In the genomic region with DNA sequence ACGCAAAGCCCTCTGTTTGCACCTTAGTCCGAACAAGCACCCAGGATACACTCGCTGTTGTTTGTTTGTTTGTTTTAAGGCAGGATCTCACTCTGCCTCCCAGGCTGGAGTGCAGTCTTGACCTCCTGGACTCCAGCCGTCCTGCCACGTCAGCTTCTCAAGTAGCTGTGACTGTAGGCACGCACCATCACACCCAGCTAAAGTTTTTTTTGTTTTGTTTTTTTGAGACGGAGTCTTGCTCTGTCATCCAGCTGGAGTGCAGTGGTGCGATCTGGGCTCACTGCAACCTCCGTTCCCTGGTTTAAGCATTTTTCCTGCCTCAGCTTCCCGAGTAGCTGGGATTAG, we compare ENCODE assay signal across 9 cellular contexts.
DNase-seq lines count a peak whose midpoint lies in the region; ATAC-seq, FAIRE-seq and TF ChIP-seq lines count a peak whose summit lies in the region.
"Had no signal": no experiment of that assay in that cellular context is flagged by ENCODE, and none has a peak within 500 bp of the region (broad histone marks: within the 10 kb centered on the region; RNA-seq: fewer than 3 reads in every experiment).

No MANE protein-coding gene starts in this region.

- DNase-seq in H9 (no peak), brain microvascular endothelial cell (peak; percentile 95), immature natural killer cell (no peak), stomach (peak; percentile 55), mesenteric fat pad (ENCODE audit: low spot score) (no peak), KBM-7 (no peak), D721Med (ENCODE audit: insufficient read length, low spot score) (no peak)

- FAIRE-seq in D721Med (lab: Jason Lieb, UNC), result no peak

- no peak overlapping the region for H4K5ac ChIP-seq in H9 (ENCODE audit: insufficient read length, low read depth, low read length)

- WGBS in H9 (ENCODE audit: extremely low coverage, insufficient read length, low lambda C conversion rate), result no CpG with 5 or more reads among the region's 10 CpGs
- WGBS in stomach, 5 donors, result 55 to 78% (median 75%) methylated on average over 10 of the region's 10 CpGs

- in situ Hi-C loops in brain microvascular endothelial cell (cut with HindIII; ENCODE audit: low pct_ligation_motif_present, low sequenced_read_pairs), result no loop called here
- in situ Hi-C loops in KBM-7 (cut with MboI; ENCODE audit: low pct_unique_long_range_greater_than_20kb, low sequenced_read_pairs), result no loop called here

- H3K4ac ChIP-seq in H9 (ENCODE audit: low read depth, low read length), result no peak overlapping the region

- no peak for TF ChIP-seq CTCF in H9 (conservative IDR thresholded peaks at IDR 0.05)
- TF ChIP-seq CTCF in brain microvascular endothelial cell (IDR thresholded peaks at IDR 0.05; ENCODE audit: low read depth, low read length, missing control alignments), result no peak
- TF ChIP-seq CTCF in stomach (IDR thresholded peaks at IDR 0.05), result no peak
- TF ChIP-seq CTCF in D721Med (IDR thresholded peaks at IDR 0.05; ENCODE audit: insufficient read depth, missing control alignments), result no peak

- no peak overlapping the region for H3K18ac ChIP-seq in H9 (ENCODE audit: insufficient read length, low read depth, low read length)

- no peak overlapping the region for H2BK15ac ChIP-seq in H9 (ENCODE audit: low read depth, low read length)

- peaks cover 9% of the 10 kb centered on the region for H3K79me1 ChIP-seq in H9 (ENCODE audit: insufficient read depth, low read depth, low read length, poor library complexity, severe bottlenecking)

- H3K9ac ChIP-seq in H9 (ENCODE audit: extremely low read depth, insufficient read length, low read length), result no peak overlapping the region

- no peak for ATAC-seq in GM18873 (IDR thresholded peaks at IDR 0.05; ENCODE audit: low FRiP score, unreplicated experiment)
- ATAC-seq: activated T-helper 17 cell treated with anti-CD3 and anti-CD28 coated beads, Interleukin-2, amount 50 U/mL, for 72 hours had no signal

- H3K4me1 ChIP-seq in H9 (ENCODE audit: insufficient read depth, low read length) (peaks cover 2% of the 10 kb centered on the region), stomach (peaks cover 23 to 76% (median 45%) of the 10 kb centered on the region in 4 donors)

- H3K23me2 ChIP-seq in H9 (ENCODE audit: insufficient read length, low read depth, low read length, poor library complexity, severe bottlenecking), result no peaks in the 10 kb centered on the region

- no peak overlapping the region for H3K4me3 ChIP-seq in brain microvascular endothelial cell (ENCODE audit: low read depth, low read length)
- H3K4me3 ChIP-seq in stomach, result no peak overlapping the region

- H2AK5ac ChIP-seq in H9 (ENCODE audit: insufficient read length, low read length), result no peak overlapping the region

- H3K27me3 Mint-ChIP-seq in H9 (ENCODE audit: low read depth) (no peaks in the 10 kb centered on the region), immature natural killer cell (ENCODE audit: low read depth in 3 of 3) (peaks cover 0 to 3% (median 0%) of the 10 kb centered on the region in 3 donors)

- H2BK20ac ChIP-seq in H9 (ENCODE audit: low read depth, low read length, poor library complexity, severe bottlenecking), result no peak overlapping the region

- no peak overlapping the region for H2BK12ac ChIP-seq in H9 (ENCODE audit: insufficient read length, low read depth, low read length)

- no peak overlapping the region for H3K23ac ChIP-seq in H9 (ENCODE audit: insufficient read length, low read depth, low read length)

- no peak for TF ChIP-seq POLR2A in stomach (IDR thresholded peaks at IDR 0.05)

- intact Hi-C loops in stomach (cut with DNase I; ENCODE audit: low total_unique reads), result no loop called here

- no peak overlapping the region for H2AFZ ChIP-seq in H9 (ENCODE audit: low read length)

- H3K79me2 ChIP-seq in H9 (ENCODE audit: insufficient read depth, low read length), result peaks cover 67% of the 10 kb centered on the region; the same call in 1 of the 2 replicates

- H3K27ac ChIP-seq in H9 (ENCODE audit: insufficient read length, low read depth, low read length) (no peak overlapping the region), brain microvascular endothelial cell (peak overlapping the region; percentile 98), stomach (peak overlapping the region; percentile 34 to 82 (median 79))

- H3K36me3 ChIP-seq in brain microvascular endothelial cell (replicated peaks), result peaks cover 7% of the 10 kb centered on the region
- H3K36me3 ChIP-seq in stomach, result peaks cover 7 to 37% (median 24%) of the 10 kb centered on the region in 4 donors

- H2BK120ac ChIP-seq in H9 (ENCODE audit: low read depth, low read length, poor library complexity, severe bottlenecking), result no peak overlapping the region

- H3K9me3 Mint-ChIP-seq in H9 (no peaks in the 10 kb centered on the region), immature natural killer cell (no peaks in the 10 kb centered on the region)
- H3K9me3 Mint-ChIP-seq: activated T-helper 17 cell treated with anti-CD3 and anti-CD28 coated beads, Interleukin-2, amount 50 U/mL, for 72 hours had no signal

- H2BK5ac ChIP-seq in H9 (ENCODE audit: insufficient read length, low read length), result no peak overlapping the region

- no peak for TF ChIP-seq EP300 in stomach (IDR thresholded peaks at IDR 0.05)

- H3T11ph ChIP-seq in H9 (ENCODE audit: low read length), result no peak overlapping the region

- H3K36me3 Mint-ChIP-seq in H9 (ENCODE audit: insufficient read depth in 1 of 3, low read depth in 3 of 3) (peaks cover 42 to 79% (median 69%) of the 10 kb centered on the region in 3 experiments), immature natural killer cell (peaks cover 0 to 8% (median 0%) of the 10 kb centered on the region in 3 donors)

- H4K91ac ChIP-seq in H9 (ENCODE audit: insufficient read length, low read depth, low read length), result no peak overlapping the region

- no peak overlapping the region for H3K4me2 ChIP-seq in H9 (ENCODE audit: insufficient read depth, insufficient read length, low read length)

- H3K4me3 Mint-ChIP-seq in H9, result no peak overlapping the region
- H3K4me3 Mint-ChIP-seq in immature natural killer cell, result no peak overlapping the region
- H3K4me3 Mint-ChIP-seq: activated T-helper 17 cell treated with anti-CD3 and anti-CD28 coated beads, Interleukin-2, amount 50 U/mL, for 72 hours had no signal

- no peak overlapping the region for H4K8ac ChIP-seq in H9 (replicated peaks; ENCODE audit: insufficient read length, low read depth, low read length)

- H3K4me1 Mint-ChIP-seq in H9 (peaks cover 57 to 70% of the 10 kb centered on the region in 2 experiments), immature natural killer cell (peaks cover 71 to 93% of the 10 kb centered on the region in 2 donors)
- H3K4me1 Mint-ChIP-seq: activated T-helper 17 cell treated with anti-CD3 and anti-CD28 coated beads, Interleukin-2, amount 50 U/mL, for 72 hours had no signal

- peaks cover 4% of the 10 kb centered on the region for H4K20me1 ChIP-seq in H9 (ENCODE audit: control insufficient read depth, insufficient read depth, insufficient read length)

- H3K9me3 ChIP-seq in H9 (ENCODE audit: control insufficient read depth, low read depth, low read length) (no peaks in the 10 kb centered on the region), stomach (no peaks in the 10 kb centered on the region)

- H3K27me3 ChIP-seq in H9 (ENCODE audit: insufficient read depth, low read length) (no peaks in the 10 kb centered on the region), brain microvascular endothelial cell (replicated peaks) (no peaks in the 10 kb centered on the region), stomach (no peaks in the 10 kb centered on the region)

- no peak overlapping the region for H3K14ac ChIP-seq in H9 (ENCODE audit: insufficient read depth, low read length)

- H3K56ac ChIP-seq in H9 (ENCODE audit: insufficient read length, low read depth, low read length), result no peak overlapping the region

- peak overlapping the region; percentile 43 to 97 (median 76); a peak in 5 of 7 replicates for H3K27ac Mint-ChIP-seq in H9
- H3K27ac Mint-ChIP-seq in immature natural killer cell, result peak overlapping the region in 4 of 6 donors; percentile 19 to 56 (median 24)
- H3K27ac Mint-ChIP-seq: activated T-helper 17 cell treated with anti-CD3 and anti-CD28 coated beads, Interleukin-2, amount 50 U/mL, for 72 hours had no signal

Comparison
In these comparisons a context has a peak if more than half of its experiments do, and no peak if none do; other contexts are left out.
1. DNase-seq: peak in brain microvascular endothelial cell (single experiment) and stomach (single experiment); none in H9 (single experiment), immature natural killer cell (0 of 3), mesenteric fat pad (single experiment), KBM-7 (single experiment) and D721Med (single experiment).